Comparison of ENCODE assay signal across 8 cellular contexts in the genomic region with DNA sequence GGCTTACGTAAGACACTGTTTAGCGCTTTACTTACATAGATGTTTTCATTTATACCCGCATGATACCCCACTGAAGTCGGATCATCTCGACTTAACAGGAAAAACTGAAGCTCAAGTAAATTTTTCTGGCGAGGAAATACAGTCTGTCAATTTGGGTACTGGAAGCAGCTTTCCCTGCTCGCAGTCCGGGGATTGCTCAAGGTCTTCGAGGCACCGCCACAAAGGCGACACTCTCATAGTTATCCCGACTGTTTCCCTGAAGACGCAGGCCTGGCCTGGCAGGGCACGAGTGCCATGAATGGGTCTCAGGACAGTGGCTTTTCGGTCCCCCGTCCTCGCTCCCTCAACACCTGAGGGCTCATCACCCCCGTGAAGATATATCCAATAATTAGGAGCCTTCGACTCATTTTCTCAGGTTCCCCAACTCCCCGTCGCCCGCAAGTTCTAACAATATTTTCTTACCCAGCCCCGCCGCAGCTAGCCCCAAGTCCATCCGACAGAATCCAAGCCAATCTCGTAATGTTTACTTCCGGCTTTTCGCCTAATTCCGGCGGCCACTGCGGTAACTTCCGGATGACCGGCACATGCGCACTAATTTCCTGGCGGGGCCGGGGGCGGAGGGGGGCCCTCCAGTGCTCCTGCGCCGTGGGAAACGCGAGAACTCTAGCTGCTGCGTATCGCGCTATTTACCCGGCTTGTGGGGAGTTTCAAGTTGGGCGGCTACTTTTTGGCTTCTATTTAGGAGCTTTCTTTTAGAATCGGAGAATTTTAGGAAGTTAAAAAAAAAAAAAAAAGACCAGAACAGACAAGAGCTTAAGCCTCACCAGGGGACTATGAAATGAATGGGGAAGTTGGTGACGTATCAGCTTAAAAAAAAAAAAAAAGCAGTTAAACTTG. TPM values are rescaled to one million over a fixed set of nuclear protein-coding genes. Genes with fewer than 3 reads are reported as not detected.
DNase-seq lines count a peak whose midpoint lies in the region; FAIRE-seq and TF ChIP-seq lines count a peak whose summit lies in the region.

A gene (minus strand): TSS at position 521 of the 897 bp plus-strand sequence. CDS start 3,787 bp downstream, outside the sequence.

- no peaks in the 10 kb centered on the region for H3K9me3 ChIP-seq in neutrophil

- H3K36me3 ChIP-seq in neutrophil, result peaks cover 18% of the 10 kb centered on the region

- H3K27ac ChIP-seq in neutrophil (peak within 1 kb of the TSS; percentile 97), substantia nigra (ENCODE audit: low read depth, low read length, poor library complexity, severe bottlenecking) (peak within 1 kb of the TSS; percentile 84)

- no peaks in the 10 kb centered on the region for H3K27me3 ChIP-seq in neutrophil

- peak within 1 kb of the TSS; percentile 73 to 92 for H3K4me3 ChIP-seq in neutrophil (ENCODE audit: low read depth in 1 of 2, low read length in 1 of 2)

- in situ Hi-C loops in SK-MEL-5 (cut with HindIII; ENCODE audit: low pct_unique_long_range_greater_than_20kb, low sequenced_read_pairs), result no loop called here

- no peak for TF ChIP-seq CTCF in neutrophil (IDR thresholded peaks at IDR 0.05)

- peaks cover 48 to 60% of the 10 kb centered on the region in 2 experiments for H3K4me1 ChIP-seq in neutrophil (ENCODE audit: control insufficient read depth in 1 of 2, insufficient read depth in 1 of 2, low read depth in 1 of 2, low read length in 1 of 2)

- CTCF ChIA-PET in HEK293T (lab: Yijun Ruan, JAX), result interaction anchor here (0.6 to 1.5 kb wide), 4 partner anchors 12 to 575 kb away, joined by 3 to 15 read pairs (median 5); no protein-coding TSS in a partner anchor

- peak; percentile 89 for DNase-seq in GF-D8 (lab: John Stamatoyannopoulos, UW)
- peak; percentile 93 for DNase-seq in HEK293T (ENCODE audit: extremely low spot score)
- peak; percentile 97 for DNase-seq in MV-4-11 (lab: John Stamatoyannopoulos, UW)
- peak; percentile 93 for DNase-seq in SK-MEL-5 (ENCODE audit: low read depth, low spot score)
- peak; percentile 95 for DNase-seq in activated naive CD4-positive, alpha-beta T cell treated with Interleukin-2 at 50 U/mL for 16 hours
- peak; percentile 67 to 77 for DNase-seq in frontal cortex (ENCODE audit: low spot score in 2 of 2)
- DNase-seq in substantia nigra (lab: John Stamatoyannopoulos, UW), result peak; percentile 47 to 93 (median 84)

- POLR2A ChIA-PET in HEK293T (lab: Yijun Ruan, JAX), result interaction anchor here (1.0 to 2.5 kb wide), 7 partner anchors 15 to 410 kb away, joined by 3 to 16 read pairs (median 6); a partner anchor contains a TSS

- FAIRE-seq in frontal cortex (lab: Jason Lieb, UNC), result no peak

TF ChIP-seq in HEK293T, 16 proteins besides CTCF, POLR2A, EP300 and RAD21:
- TF ChIP-seq CTBP1 (IDR thresholded peaks at IDR 0.05; ENCODE audit: borderline replicate concordance) (no peak), FOXM1 (IDR thresholded peaks at IDR 0.05; ENCODE audit: borderline replicate concordance) (peak; percentile 81; the same call in 1 of the 2 replicates), ZNF384 (IDR thresholded peaks at IDR 0.05) (peak; percentile 89), ELF4 (IDR thresholded peaks at IDR 0.05) (peak; percentile 85), NFRKB (IDR thresholded peaks at IDR 0.05) (no peak)
- TF ChIP-seq, protein P1, sequence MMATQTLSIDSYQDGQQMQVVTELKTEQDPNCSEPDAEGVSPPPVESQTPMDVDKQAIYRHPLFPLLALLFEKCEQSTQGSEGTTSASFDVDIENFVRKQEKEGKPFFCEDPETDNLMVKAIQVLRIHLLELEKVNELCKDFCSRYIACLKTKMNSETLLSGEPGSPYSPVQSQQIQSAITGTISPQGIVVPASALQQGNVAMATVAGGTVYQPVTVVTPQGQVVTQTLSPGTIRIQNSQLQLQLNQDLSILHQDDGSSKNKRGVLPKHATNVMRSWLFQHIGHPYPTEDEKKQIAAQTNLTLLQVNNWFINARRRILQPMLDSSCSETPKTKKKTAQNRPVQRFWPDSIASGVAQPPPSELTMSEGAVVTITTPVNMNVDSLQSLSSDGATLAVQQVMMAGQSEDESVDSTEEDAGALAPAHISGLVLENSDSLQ (IDR thresholded peaks at IDR 0.05), result no peak

RNA-seq across cellular contexts. Expression of the gene that starts here (rescaled TPM):
- 66.9 and 70.7 TPM in 2 replicates for total RNA-seq in SK-MEL-5 (2014; rRNA removed; shearing (Covaris generic))
- polyA plus RNA-seq in SK-MEL-5 (2015; cell fraction: cytosol; rRNA removed), result 59.7 and 70.1 TPM in 2 replicates
- 32.4 and 33.6 TPM in 2 replicates for polyA plus RNA-seq in SK-MEL-5 (2015; cell fraction: nucleus; rRNA removed)
- total RNA-seq in frontal cortex, result 56.3 TPM

Comparison
In these comparisons a context has a peak if more than half of its experiments do, and no peak if none do; other contexts are left out.
1. Peak in every context shown above with its lines: DNase-seq, H3K4me3 ChIP-seq and H3K27ac ChIP-seq.